ENCODE assay signal across 1 cellular context in genomic region chr4:154590329-154591006, GRCh38.
TF ChIP-seq lines count a peak whose summit lies in the region.

TSS of gene FGA (minus strand) at chr4:154590742. CDS start at chr4:154590687, 55 bp downstream.

TF ChIP-seq in GM23338, 12 proteins besides CTCF, POLR2A, EP300 and RAD21:
- TF ChIP-seq ZNF462 (CRISPR knock-in tag; IDR thresholded peaks at IDR 0.05) (no peak), REST (IDR thresholded peaks at IDR 0.05; ENCODE audit: unreplicated experiment) (no peak), ETS1 (IDR thresholded peaks at IDR 0.05) (no peak), EZH2 (IDR thresholded peaks at IDR 0.05; ENCODE audit: low read depth, unreplicated experiment) (no peak), POLR2AphosphoS5 (IDR thresholded peaks at IDR 0.05; ENCODE audit: low read depth) (no peak), EZH2phosphoT487 (IDR thresholded peaks at IDR 0.05; ENCODE audit: unreplicated experiment) (no peak), CREB1 (CRISPR knock-in tag; IDR thresholded peaks at IDR 0.05; ENCODE audit: low read depth) (no peak), ZNF331 (CRISPR knock-in tag; IDR thresholded peaks at IDR 0.05; ENCODE audit: low read depth) (no peak), JUNB (IDR thresholded peaks at IDR 0.05; ENCODE audit: unreplicated experiment) (no peak)
